ENCODE assay signal across 1 cellular context in the genomic region with DNA sequence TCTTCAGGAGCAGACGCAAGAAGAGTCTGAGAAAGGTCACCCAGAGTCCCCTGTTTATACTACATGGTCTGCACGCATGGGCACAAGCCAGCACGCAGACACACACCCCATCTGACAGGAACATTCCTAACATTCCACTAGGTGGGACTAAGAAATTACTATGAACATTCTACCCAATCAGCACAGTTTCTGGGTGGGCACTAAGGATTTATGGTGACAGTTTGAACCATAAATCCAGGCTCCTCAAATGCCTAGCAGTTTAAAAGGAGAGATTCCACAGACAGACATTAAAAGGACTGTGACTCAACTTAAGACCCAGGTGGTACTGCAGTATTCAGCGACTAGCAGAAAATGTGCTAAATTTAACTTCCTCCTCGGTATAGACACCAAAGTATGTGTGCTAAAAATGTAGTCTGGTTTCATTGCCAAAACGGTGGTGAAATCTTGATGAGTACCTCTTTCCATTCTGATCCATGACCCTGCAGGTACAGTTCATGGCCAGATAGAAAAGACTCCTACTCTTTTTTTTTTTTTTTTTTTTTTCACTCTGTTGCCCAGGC.
TF ChIP-seq lines count a peak whose summit lies in the region.

No MANE protein-coding gene starts in this region.

TF ChIP-seq in HEK293, 187 proteins besides CTCF, POLR2A, EP300 and RAD21 (continued from another document):
- TF ChIP-seq, protein P1, sequence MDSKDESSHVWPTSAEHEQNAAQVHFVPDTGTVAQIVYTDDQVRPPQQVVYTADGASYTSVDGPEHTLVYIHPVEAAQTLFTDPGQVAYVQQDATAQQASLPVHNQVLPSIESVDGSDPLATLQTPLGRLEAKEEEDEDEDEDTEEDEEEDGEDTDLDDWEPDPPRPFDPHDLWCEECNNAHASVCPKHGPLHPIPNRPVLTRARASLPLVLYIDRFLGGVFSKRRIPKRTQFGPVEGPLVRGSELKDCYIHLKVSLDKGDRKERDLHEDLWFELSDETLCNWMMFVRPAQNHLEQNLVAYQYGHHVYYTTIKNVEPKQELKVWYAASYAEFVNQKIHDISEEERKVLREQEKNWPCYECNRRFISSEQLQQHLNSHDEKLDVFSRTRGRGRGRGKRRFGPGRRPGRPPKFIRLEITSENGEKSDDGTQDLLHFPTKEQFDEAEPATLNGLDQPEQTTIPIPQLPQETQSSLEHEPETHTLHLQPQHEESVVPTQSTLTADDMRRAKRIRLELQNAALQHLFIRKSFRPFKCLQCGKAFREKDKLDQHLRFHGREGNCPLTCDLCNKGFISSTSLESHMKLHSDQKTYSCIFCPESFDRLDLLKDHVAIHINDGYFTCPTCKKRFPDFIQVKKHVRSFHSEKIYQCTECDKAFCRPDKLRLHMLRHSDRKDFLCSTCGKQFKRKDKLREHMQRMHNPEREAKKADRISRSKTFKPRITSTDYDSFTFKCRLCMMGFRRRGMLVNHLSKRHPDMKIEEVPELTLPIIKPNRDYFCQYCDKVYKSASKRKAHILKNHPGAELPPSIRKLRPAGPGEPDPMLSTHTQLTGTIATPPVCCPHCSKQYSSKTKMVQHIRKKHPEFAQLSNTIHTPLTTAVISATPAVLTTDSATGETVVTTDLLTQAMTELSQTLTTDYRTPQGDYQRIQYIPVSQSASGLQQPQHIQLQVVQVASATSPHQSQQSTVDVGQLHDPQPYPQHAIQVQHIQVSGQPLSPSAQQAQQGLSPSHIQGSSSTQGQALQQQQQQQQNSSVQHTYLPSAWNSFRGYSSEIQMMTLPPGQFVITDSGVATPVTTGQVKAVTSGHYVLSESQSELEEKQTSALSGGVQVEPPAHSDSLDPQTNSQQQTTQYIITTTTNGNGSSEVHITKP (tag by site-specific recombination; IDR thresholded peaks at IDR 0.05), result 0 out of 2 replicates have a peak, but pooled peaks have one; percentile 42
- TF ChIP-seq SP3 (tag by site-specific recombination; IDR thresholded peaks at IDR 0.05) (peak; percentile 45; the same call in 1 of the 2 replicates), GLIS1 (tag by site-specific recombination; IDR thresholded peaks at IDR 0.05) (peak; percentile 28; the same call in 1 of the 2 replicates), SP7 (tag by site-specific recombination; IDR thresholded peaks at IDR 0.05) (peak; percentile 47; the same call in 1 of the 2 replicates), HOXC10 (CRISPR knock-in tag; IDR thresholded peaks at IDR 0.05) (peak; percentile 99), ZBTB17 (tag by site-specific recombination; IDR thresholded peaks at IDR 0.05) (0 out of 2 replicates have a peak, but pooled peaks have one; percentile 29), SP2 (tag by site-specific recombination; IDR thresholded peaks at IDR 0.05) (peak; percentile 72), GLI2 (tag by site-specific recombination; IDR thresholded peaks at IDR 0.05; ENCODE audit: borderline replicate concordance, low read depth) (no peak), HOXD13 (CRISPR knock-in tag; IDR thresholded peaks at IDR 0.05; ENCODE audit: borderline replicate concordance) (no peak), ZNF629 (tag by site-specific recombination; IDR thresholded peaks at IDR 0.05) (peak; percentile 45; the same call in 1 of the 2 replicates)
- TF ChIP-seq, protein P2, sequence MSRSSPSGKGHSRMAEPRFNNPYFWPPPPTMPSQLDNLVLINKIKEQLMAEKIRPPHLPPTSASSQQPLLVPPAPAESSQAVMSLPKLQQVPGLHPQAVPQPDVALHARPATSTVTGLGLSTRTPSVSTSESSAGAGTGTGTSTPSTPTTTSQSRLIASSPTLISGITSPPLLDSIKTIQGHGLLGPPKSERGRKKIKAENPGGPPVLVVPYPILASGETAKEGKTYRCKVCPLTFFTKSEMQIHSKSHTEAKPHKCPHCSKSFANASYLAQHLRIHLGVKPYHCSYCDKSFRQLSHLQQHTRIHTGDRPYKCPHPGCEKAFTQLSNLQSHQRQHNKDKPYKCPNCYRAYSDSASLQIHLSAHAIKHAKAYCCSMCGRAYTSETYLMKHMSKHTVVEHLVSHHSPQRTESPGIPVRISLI (tag by site-specific recombination; IDR thresholded peaks at IDR 0.05), result no peak
- TF ChIP-seq, protein P3, sequence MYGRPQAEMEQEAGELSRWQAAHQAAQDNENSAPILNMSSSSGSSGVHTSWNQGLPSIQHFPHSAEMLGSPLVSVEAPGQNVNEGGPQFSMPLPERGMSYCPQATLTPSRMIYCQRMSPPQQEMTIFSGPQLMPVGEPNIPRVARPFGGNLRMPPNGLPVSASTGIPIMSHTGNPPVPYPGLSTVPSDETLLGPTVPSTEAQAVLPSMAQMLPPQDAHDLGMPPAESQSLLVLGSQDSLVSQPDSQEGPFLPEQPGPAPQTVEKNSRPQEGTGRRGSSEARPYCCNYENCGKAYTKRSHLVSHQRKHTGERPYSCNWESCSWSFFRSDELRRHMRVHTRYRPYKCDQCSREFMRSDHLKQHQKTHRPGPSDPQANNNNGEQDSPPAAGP (tag by site-specific recombination; IDR thresholded peaks at IDR 0.05), result peak; percentile 27; the same call in 1 of the 2 replicates
TF ChIP-seq in HEK293: peak in this region for 12.
